Comparison of ENCODE assay signal across 9 cellular contexts in the genomic region with DNA sequence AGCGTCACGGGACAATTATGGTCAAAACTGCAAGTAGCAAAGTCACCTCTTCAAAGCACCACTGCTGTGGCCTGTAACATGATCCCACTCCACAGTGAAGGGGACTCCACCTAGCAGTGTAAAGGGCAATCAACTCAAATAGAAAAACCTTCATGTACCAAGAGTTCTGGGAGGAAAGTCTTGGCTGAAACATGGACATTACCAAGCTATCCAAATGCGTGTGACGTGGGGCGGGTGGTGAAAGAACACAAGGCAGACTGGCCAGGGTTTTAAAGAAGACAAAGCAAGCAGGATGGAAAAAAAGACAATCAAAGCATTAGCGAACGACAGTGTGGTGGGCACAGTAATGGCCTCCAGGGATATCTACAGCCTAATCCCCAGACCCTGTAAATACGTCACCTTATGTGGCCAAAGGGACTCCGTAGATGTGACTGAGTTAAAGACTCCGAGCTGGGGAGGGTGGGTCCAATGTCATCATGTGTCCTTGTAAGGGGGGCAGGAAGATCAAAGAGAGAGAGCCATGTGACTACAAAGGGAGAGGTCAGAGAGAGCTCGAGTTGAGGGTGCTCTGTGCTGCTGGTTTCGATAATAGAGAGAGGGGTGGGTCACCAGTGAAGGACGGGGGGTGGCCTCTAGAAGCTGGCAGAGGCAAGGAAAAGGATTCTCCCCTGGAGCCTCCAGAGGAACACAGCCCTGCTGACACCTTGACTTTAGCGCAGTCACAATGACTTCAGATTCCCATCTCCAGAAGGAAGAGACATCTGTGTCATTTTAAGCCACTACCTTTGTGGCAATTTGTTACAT. TPM values are rescaled to one million over a fixed set of nuclear protein-coding genes. Genes with fewer than 3 reads are reported as not detected.
DNase-seq lines count a peak whose midpoint lies in the region; ATAC-seq and TF ChIP-seq lines count a peak whose summit lies in the region.
"Had no signal": no experiment of that assay in that cellular context is flagged by ENCODE, and none has a peak within 500 bp of the region (broad histone marks: within the 10 kb centered on the region; RNA-seq: fewer than 3 reads in every experiment).

No MANE protein-coding gene starts in this region.

- no peaks in the 10 kb centered on the region for H3K9me3 ChIP-seq in Karpas-422 (ENCODE audit: low read length)
- H3K9me3 ChIP-seq: neutrophil had no signal

- DNase-seq in stimulated activated CD4-positive, alpha-beta T cell treated with anti-CD3 and anti-CD28 coated beads, Interleukin-12 subunit alpha, Interleukin-12 subunit beta, amount 100 ng/mL, for 48 hours (ENCODE audit: low read depth in 2 of 3, low spot score in 1 of 3) = peak; percentile 26 to 35 (median 31)
- no peak for DNase-seq in stimulated activated CD4-positive, alpha-beta T cell treated with anti-CD3 and anti-CD28 coated beads, Interleukin-12 subunit alpha, Interleukin-12 subunit beta, amount 100 ng/mL, for 4 hours
- peak; percentile 73 for DNase-seq in Karpas-422

- H4K20me1 ChIP-seq in Karpas-422 (ENCODE audit: insufficient read depth, low read depth, low read length) = no peaks in the 10 kb centered on the region; the same call in 1 of the 2 replicates

- H3K4me3 ChIP-seq in Karpas-422 (ENCODE audit: low read length) = no peak overlapping the region; the same call in 1 of the 2 replicates

- H3K36me3 Mint-ChIP-seq in activated T-helper 17 cell treated with anti-CD3 and anti-CD28 coated beads, Interleukin-2, amount 50 U/mL, for 72 hours (ENCODE audit: low read depth) = peaks cover under 1% of the 10 kb centered on the region
- peaks cover 19% of the 10 kb centered on the region for H3K36me3 Mint-ChIP-seq in nephron (ENCODE audit: low read depth)

- H3K4me1 ChIP-seq in Karpas-422 (ENCODE audit: low read length) = peaks cover 59% of the 10 kb centered on the region

- H3K4me1 Mint-ChIP-seq in activated T-helper 17 cell treated with anti-CD3 and anti-CD28 coated beads, Interleukin-2, amount 50 U/mL, for 72 hours = peaks cover 30% of the 10 kb centered on the region
- H3K4me1 Mint-ChIP-seq in nephron = peaks cover 43% of the 10 kb centered on the region

- no peak overlapping the region for H2AFZ ChIP-seq in Karpas-422 (ENCODE audit: low read length)

- H3K27ac ChIP-seq in Karpas-422 (ENCODE audit: low read length) = peak overlapping the region; percentile 58
- H3K27ac ChIP-seq: neutrophil had no signal

- H3K4me2 ChIP-seq in Karpas-422 (ENCODE audit: low read depth, low read length, poor library complexity, severe bottlenecking) = peak overlapping the region; percentile 49

- peak overlapping the region; percentile 14 for H3K27ac Mint-ChIP-seq in activated T-helper 17 cell treated with anti-CD3 and anti-CD28 coated beads, Interleukin-2, amount 50 U/mL, for 72 hours
- H3K27ac Mint-ChIP-seq in nephron = peak overlapping the region; percentile 24 to 87 (median 77)

- no peaks in the 10 kb centered on the region for H3K9me3 Mint-ChIP-seq in activated T-helper 17 cell treated with anti-CD3 and anti-CD28 coated beads, Interleukin-2, amount 50 U/mL, for 72 hours
- H3K9me3 Mint-ChIP-seq in nephron = no peaks in the 10 kb centered on the region

- H3K9ac ChIP-seq in Karpas-422 (ENCODE audit: low read length) = peak overlapping the region; percentile 13; the same call in 1 of the 2 replicates

- peaks cover 98% of the 10 kb centered on the region for H3K79me2 ChIP-seq in Karpas-422 (ENCODE audit: low read length)

- H3K27me3 ChIP-seq in Karpas-422 (ENCODE audit: low read length) = no peaks in the 10 kb centered on the region

- peak overlapping the region; percentile 35 for H3K4me3 Mint-ChIP-seq in activated T-helper 17 cell treated with anti-CD3 and anti-CD28 coated beads, Interleukin-2, amount 50 U/mL, for 72 hours
- peak overlapping the region; percentile 37 to 53 (median 47) for H3K4me3 Mint-ChIP-seq in nephron

- ATAC-seq in activated T-helper 17 cell treated with anti-CD3 and anti-CD28 coated beads, Interleukin-2, amount 50 U/mL, for 72 hours (replicated peaks) = peak; percentile 99
- ATAC-seq in GM21717 (IDR thresholded peaks at IDR 0.05; ENCODE audit: unreplicated experiment) (no peak), HG03457 (IDR thresholded peaks at IDR 0.05; ENCODE audit: unreplicated experiment) (no peak), HG02981 (IDR thresholded peaks at IDR 0.05; ENCODE audit: unreplicated experiment) (no peak)

- no peaks in the 10 kb centered on the region for H3K27me3 Mint-ChIP-seq in activated T-helper 17 cell treated with anti-CD3 and anti-CD28 coated beads, Interleukin-2, amount 50 U/mL, for 72 hours
- no peaks in the 10 kb centered on the region for H3K27me3 Mint-ChIP-seq in nephron (ENCODE audit: low read depth)

- no peaks in the 10 kb centered on the region for H3K9me2 ChIP-seq in Karpas-422 (replicated peaks; ENCODE audit: insufficient read depth, low read length)

- 0 out of 2 replicates have a peak, but pooled peaks cover 3% of the 10 kb centered on the region for H3K36me3 ChIP-seq in Karpas-422 (ENCODE audit: insufficient read depth, low read length)
- H3K36me3 ChIP-seq: neutrophil had no signal

- no peak for TF ChIP-seq CTCF in nephron (IDR thresholded peaks at IDR 0.05; ENCODE audit: unreplicated experiment in 3 of 3)

RNA-seq across cellular contexts. Expression of a gene that starts 6.0 kb away (rescaled TPM):
- 26.0 and 55.2 TPM in 2 replicates for total RNA-seq in Karpas-422 (2014; rRNA removed; shearing (Covaris generic); ENCODE audit: low replicate concordance)
- 10 to 100 TPM in 1 of 2 donors, 1 to 10 TPM in 1; 9.9 to 14.6 TPM for total RNA-seq in activated T-helper 17 cell treated with anti-CD3 and anti-CD28 coated beads, Interleukin-2, amount 50 U/mL, for 72 hours

RNA-seq across cellular contexts. Expression of a gene that starts 6.1 kb away (rescaled TPM):
- total RNA-seq in Karpas-422 (2014; rRNA removed; shearing (Covaris generic); ENCODE audit: low replicate concordance) = not detected in 2 replicates
- total RNA-seq in activated T-helper 17 cell treated with anti-CD3 and anti-CD28 coated beads, Interleukin-2, amount 50 U/mL, for 72 hours = under 1 TPM in 1 of 2 donors, not detected in 1; 0.21 TPM

RNA-seq across cellular contexts. Expression of a gene that starts 22.3 kb away (rescaled TPM):
- total RNA-seq in Karpas-422 (2014; rRNA removed; shearing (Covaris generic); ENCODE audit: low replicate concordance) = 80.9 and 94.7 TPM in 2 replicates
- 10 to 100 TPM; 44.0 to 54.4 TPM for total RNA-seq in activated T-helper 17 cell treated with anti-CD3 and anti-CD28 coated beads, Interleukin-2, amount 50 U/mL, for 72 hours

RNA-seq across cellular contexts. Expression of a gene that starts 47.8 kb away (rescaled TPM):
- 27.8 and 54.5 TPM in 2 replicates for total RNA-seq in Karpas-422 (2014; rRNA removed; shearing (Covaris generic); ENCODE audit: low replicate concordance)
- total RNA-seq in activated T-helper 17 cell treated with anti-CD3 and anti-CD28 coated beads, Interleukin-2, amount 50 U/mL, for 72 hours = 10 to 100 TPM; 37.0 to 44.9 TPM

RNA-seq across cellular contexts. Expression of a gene that starts 51.9 kb away (rescaled TPM):
- not detected in 2 replicates for total RNA-seq in Karpas-422 (2014; rRNA removed; shearing (Covaris generic); ENCODE audit: low replicate concordance)
- total RNA-seq in activated T-helper 17 cell treated with anti-CD3 and anti-CD28 coated beads, Interleukin-2, amount 50 U/mL, for 72 hours = not detected
